ENCODE assay signal across 8 cellular contexts in genomic region chr17:59846391-59847165, GRCh38. TPM values are rescaled to one million over a fixed set of nuclear protein-coding genes. Genes with fewer than 3 reads are reported as not detected.
A peak's percentile ranks its signal among the peaks of the same experiment; 100 is the strongest.
DNase-seq lines count a peak whose midpoint lies in the region; ATAC-seq and TF ChIP-seq lines count a peak whose summit lies in the region.

No MANE protein-coding gene starts in this region.

- no peaks in the 10 kb centered on the region for H3K27me3 ChIP-seq in smooth muscle cell (ENCODE audit: low read depth)

- H3K36me3 ChIP-seq in smooth muscle cell (ENCODE audit: low read depth): no peaks in the 10 kb centered on the region

- no peaks in the 10 kb centered on the region for H3K9me3 ChIP-seq in smooth muscle cell (replicated peaks; ENCODE audit: low read depth)

- no peak overlapping the region for H2AFZ ChIP-seq in smooth muscle cell (ENCODE audit: low read depth)

- H3K9me3 Mint-ChIP-seq in activated T-helper 17 cell treated with anti-CD3 and anti-CD28 coated beads, Interleukin-2, amount 50 U/mL, for 72 hours: no peaks in the 10 kb centered on the region

- peak; percentile 39 for ATAC-seq in GM21528 (IDR thresholded peaks at IDR 0.05; ENCODE audit: low FRiP score, unreplicated experiment)
- ATAC-seq in activated T-helper 17 cell treated with anti-CD3 and anti-CD28 coated beads, Interleukin-2, amount 50 U/mL, for 72 hours (replicated peaks): peak; percentile 49
- peak; percentile 25 to 43 for ATAC-seq in left cardiac atrium
- ATAC-seq in HG03280 (IDR thresholded peaks at IDR 0.05; ENCODE audit: unreplicated experiment): no peak

- peaks cover 32% of the 10 kb centered on the region for H3K36me3 Mint-ChIP-seq in activated T-helper 17 cell treated with anti-CD3 and anti-CD28 coated beads, Interleukin-2, amount 50 U/mL, for 72 hours (ENCODE audit: low read depth)

- TF ChIP-seq CTCF in smooth muscle cell (IDR thresholded peaks at IDR 0.05; ENCODE audit: borderline replicate concordance, insufficient read depth, poor library complexity, severe bottlenecking): no peak

- no peak overlapping the region for H3K4me3 ChIP-seq in smooth muscle cell

- H3K4me3 Mint-ChIP-seq in activated T-helper 17 cell treated with anti-CD3 and anti-CD28 coated beads, Interleukin-2, amount 50 U/mL, for 72 hours: peak overlapping the region; percentile 96

- peaks cover 32% of the 10 kb centered on the region for H3F3A ChIP-seq in smooth muscle cell (ENCODE audit: low read depth)

- no peaks in the 10 kb centered on the region for H3K27me3 Mint-ChIP-seq in activated T-helper 17 cell treated with anti-CD3 and anti-CD28 coated beads, Interleukin-2, amount 50 U/mL, for 72 hours

- peaks cover 31% of the 10 kb centered on the region for H3K4me1 Mint-ChIP-seq in activated T-helper 17 cell treated with anti-CD3 and anti-CD28 coated beads, Interleukin-2, amount 50 U/mL, for 72 hours

- WGBS in smooth muscle cell (ENCODE audit: low lambda C conversion rate): 52% methylated on average over 7 of the region's 7 CpGs

- H3K79me2 ChIP-seq in smooth muscle cell (ENCODE audit: low read depth): peaks cover 3% of the 10 kb centered on the region

- no peaks in the 10 kb centered on the region for H3K4me1 ChIP-seq in smooth muscle cell (ENCODE audit: low read depth)

- peak overlapping the region; percentile 34 for H3K4me2 ChIP-seq in smooth muscle cell

- DNase-seq in ELR (ENCODE audit: low read depth): peak; percentile 66
- DNase-seq in NAMALWA (ENCODE audit: low spot score): peak; percentile 88
- no peak for DNase-seq in left cardiac atrium
- DNase-seq in smooth muscle cell (lab: John Stamatoyannopoulos, UW; ENCODE audit: unreplicated experiment): no peak
- DNase-seq in DMS79 (lab: John Stamatoyannopoulos, UW): no peak

- peak overlapping the region; percentile 100 for H3K27ac Mint-ChIP-seq in activated T-helper 17 cell treated with anti-CD3 and anti-CD28 coated beads, Interleukin-2, amount 50 U/mL, for 72 hours

- peak overlapping the region; percentile 17 for H3K9ac ChIP-seq in smooth muscle cell (ENCODE audit: low read depth)

- H3K27ac ChIP-seq in smooth muscle cell (ENCODE audit: low read depth): peak overlapping the region; percentile 100

- H4K20me1 ChIP-seq in smooth muscle cell (ENCODE audit: low read depth): peaks cover 18% of the 10 kb centered on the region

- intact Hi-C loops in left cardiac atrium (cut with DNase I): no loop called here

RNA-seq across cellular contexts. Expression of gene TUBD1, which starts 46.2 kb away (rescaled TPM):
- total RNA-seq in activated T-helper 17 cell treated with anti-CD3 and anti-CD28 coated beads, Interleukin-2, amount 50 U/mL, for 72 hours: 10 to 100 TPM; 12.8 to 18.1 TPM
- total RNA-seq in left cardiac atrium: 10 to 100 TPM in 1 of 2 donors, 1 to 10 TPM in 1; 8.5 to 10.5 TPM
- 11.0 and 21.8 TPM in 2 replicates for total RNA-seq in smooth muscle cell
- polyA plus RNA-seq in smooth muscle cell: 10.2 and 10.3 TPM in 2 replicates

RNA-seq across cellular contexts. Expression of gene RPS6KB1, which starts 46.3 kb away (rescaled TPM):
- total RNA-seq in activated T-helper 17 cell treated with anti-CD3 and anti-CD28 coated beads, Interleukin-2, amount 50 U/mL, for 72 hours: 10 to 100 TPM; 55.2 to 79.8 TPM
- total RNA-seq in left cardiac atrium (10 to 100 TPM; 19.4 to 29.9 TPM), smooth muscle cell (20.1 and 20.8 TPM in 2 replicates)
- polyA plus RNA-seq in smooth muscle cell: 19.0 and 22.3 TPM in 2 replicates

Comparison
In these comparisons a context has a peak if more than half of its experiments do, and no peak if none do; other contexts are left out.
1. DNase-seq: peak in ELR (single experiment) and NAMALWA (single experiment); none in left cardiac atrium (single experiment), smooth muscle cell (single experiment) and DMS79 (single experiment).